Comparison of ENCODE assay signal across 8 cellular contexts in the genomic region with DNA sequence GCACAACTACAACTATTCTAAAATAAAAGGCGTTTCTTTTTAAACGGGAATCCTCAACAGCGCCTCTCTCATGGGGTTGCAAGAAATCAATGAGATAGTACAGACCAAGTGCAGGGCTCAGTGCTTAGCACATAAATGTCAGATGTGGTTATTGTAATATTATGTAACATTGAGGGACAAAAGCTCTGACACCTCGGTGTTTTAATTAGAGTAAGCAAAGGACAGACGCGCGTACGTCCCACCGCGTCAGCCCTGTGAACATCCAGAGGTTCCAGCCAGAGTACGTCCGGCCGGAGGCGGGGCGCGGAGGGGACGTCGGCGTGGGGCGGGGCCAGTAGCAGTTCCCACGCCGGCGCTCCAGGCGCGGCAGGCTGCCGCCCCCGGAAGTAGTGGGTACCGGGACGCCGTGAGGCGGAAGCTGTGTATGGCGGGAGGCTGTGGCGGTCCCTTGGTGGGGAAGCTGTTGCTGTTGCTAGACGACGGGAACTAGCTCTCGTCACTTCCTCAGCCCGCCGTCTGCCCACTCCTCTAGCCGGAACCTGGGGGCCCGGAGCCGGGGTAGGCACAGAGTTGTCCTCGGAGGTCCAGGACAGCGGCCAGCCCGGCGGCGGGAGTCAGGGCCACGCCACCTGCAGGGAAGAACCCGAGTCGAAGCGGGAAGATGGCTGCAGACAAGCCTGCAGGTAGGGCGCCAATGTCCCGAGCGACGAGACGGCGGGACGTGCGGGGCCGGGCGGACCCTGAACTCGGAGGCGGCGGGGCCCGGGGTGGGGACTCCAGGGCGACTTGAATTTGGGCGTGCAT. TPM values are rescaled to one million over a fixed set of nuclear protein-coding genes. Genes with fewer than 3 reads are reported as not detected.
DNase-seq lines count a peak whose midpoint lies in the region; ATAC-seq and TF ChIP-seq lines count a peak whose summit lies in the region.

A gene with protein sequence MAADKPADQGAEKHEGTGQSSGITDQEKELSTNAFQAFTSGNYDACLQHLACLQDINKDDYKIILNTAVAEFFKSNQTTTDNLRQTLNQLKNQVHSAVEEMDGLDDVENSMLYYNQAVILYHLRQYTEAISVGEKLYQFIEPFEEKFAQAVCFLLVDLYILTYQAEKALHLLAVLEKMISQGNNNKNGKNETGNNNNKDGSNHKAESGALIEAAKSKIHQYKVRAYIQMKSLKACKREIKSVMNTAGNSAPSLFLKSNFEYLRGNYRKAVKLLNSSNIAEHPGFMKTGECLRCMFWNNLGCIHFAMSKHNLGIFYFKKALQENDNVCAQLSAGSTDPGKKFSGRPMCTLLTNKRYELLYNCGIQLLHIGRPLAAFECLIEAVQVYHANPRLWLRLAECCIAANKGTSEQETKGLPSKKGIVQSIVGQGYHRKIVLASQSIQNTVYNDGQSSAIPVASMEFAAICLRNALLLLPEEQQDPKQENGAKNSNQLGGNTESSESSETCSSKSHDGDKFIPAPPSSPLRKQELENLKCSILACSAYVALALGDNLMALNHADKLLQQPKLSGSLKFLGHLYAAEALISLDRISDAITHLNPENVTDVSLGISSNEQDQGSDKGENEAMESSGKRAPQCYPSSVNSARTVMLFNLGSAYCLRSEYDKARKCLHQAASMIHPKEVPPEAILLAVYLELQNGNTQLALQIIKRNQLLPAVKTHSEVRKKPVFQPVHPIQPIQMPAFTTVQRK (plus strand): TSS at position 389 of the 804 bp plus-strand sequence. CDS start 273 bp downstream, at position 662.

- H4K20me1 ChIP-seq in Loucy (ENCODE audit: insufficient read depth, low read length, poor library complexity, severe bottlenecking), result peaks cover 16% of the 10 kb centered on the region

- H3K4me1 ChIP-seq in ES-I3 (ENCODE audit: insufficient read depth, low read length) (peaks cover 6% of the 10 kb centered on the region), Loucy (ENCODE audit: insufficient read depth, low read length, poor library complexity, severe bottlenecking) (peaks cover 21% of the 10 kb centered on the region)

- H3K27ac Mint-ChIP-seq in natural killer cell, result peak within 1 kb of the TSS; percentile 93 to 95

- H3K4me3 Mint-ChIP-seq in natural killer cell, result peak within 1 kb of the TSS; percentile 97

- H3K27me3 Mint-ChIP-seq in natural killer cell (ENCODE audit: low read depth in 2 of 2), result peaks cover 4 to 8% of the 10 kb centered on the region in 2 donors

- intact Hi-C loops in natural killer cell (cut with micrococcal nuclease), result loop anchor here (1.0 to 10.0 kb wide), 5 partner anchors 114 to 1150 kb away; a partner anchor contains a TSS

- H3K79me2 ChIP-seq in Loucy (ENCODE audit: insufficient read depth, low read length), result peaks cover 47% of the 10 kb centered on the region

- no peaks in the 10 kb centered on the region for H3K9me3 Mint-ChIP-seq in natural killer cell

- H3K9me3 ChIP-seq in ES-I3 (ENCODE audit: control insufficient read depth, insufficient read depth, low read length), result no peaks in the 10 kb centered on the region
- H3K9me3 ChIP-seq in Loucy (ENCODE audit: insufficient read depth, low read depth, low read length), result no peaks in the 10 kb centered on the region

- TF ChIP-seq POLR2A in Raji (IDR thresholded peaks at IDR 0.05; ENCODE audit: insufficient read depth, low read depth, low read length), result peak; percentile 88

- H3K36me3 Mint-ChIP-seq in natural killer cell, result no peaks in the 10 kb centered on the region

- DNase-seq in H7 (peak; percentile 95), fibroblast of peridontal ligament (ENCODE audit: extremely low read depth) (peak; percentile 81), natural killer cell (peak; percentile 94)
- peak; percentile 93 for DNase-seq in activated T-helper 9 cell treated with anti-CD3 and anti-CD28 coated beads, Interleukin-2, amount 50 U/mL, for 16 hours (ENCODE audit: low read depth)
- DNase-seq in stimulated activated naive CD4-positive, alpha-beta T cell treated with Interleukin-2 at 50 U/mL for 16 hours (lab: John Stamatoyannopoulos, UW), result peak; percentile 97

- H3K27me3 ChIP-seq in H7 (ENCODE audit: control insufficient read depth, insufficient read depth, low read length) (no peaks in the 10 kb centered on the region), Loucy (ENCODE audit: insufficient read depth, low read length, poor library complexity, severe bottlenecking) (no peaks in the 10 kb centered on the region)

- no peaks in the 10 kb centered on the region for H3F3A ChIP-seq in Loucy (ENCODE audit: low read depth)

- H3K4me3 ChIP-seq in H7 (ENCODE audit: insufficient read depth, low read depth, low read length) (peak within 1 kb of the TSS; percentile 87), Loucy (ENCODE audit: low read length, poor library complexity, severe bottlenecking) (peak within 1 kb of the TSS; percentile 94)

- no peaks in the 10 kb centered on the region for H3K36me3 ChIP-seq in ES-I3 (ENCODE audit: insufficient read depth, low read length)
- H3K36me3 ChIP-seq in H7 (replicated peaks; ENCODE audit: control insufficient read depth, insufficient read depth, low read length), result no peaks in the 10 kb centered on the region
- H3K36me3 ChIP-seq in Loucy (ENCODE audit: insufficient read depth, low read length), result no peaks in the 10 kb centered on the region

- H3K9ac ChIP-seq in ES-I3 (ENCODE audit: low read depth, low read length) (peak within 1 kb of the TSS; percentile 78), Loucy (ENCODE audit: low read depth, low read length, poor library complexity, severe bottlenecking) (peak within 1 kb of the TSS; percentile 87)

- no peaks in the 10 kb centered on the region for H3K9me2 ChIP-seq in Loucy (replicated peaks; ENCODE audit: low read depth, low read length)

- H3K4me2 ChIP-seq in Loucy (ENCODE audit: low read depth, low read length, poor library complexity, severe bottlenecking), result peak within 1 kb of the TSS; percentile 83

- TF ChIP-seq CTCF in Loucy (conservative IDR thresholded peaks at IDR 0.05; ENCODE audit: low read length) (no peak; the same call in 1 of the 2 replicates), natural killer cell (IDR thresholded peaks at IDR 0.05) (no peak)

- peak; percentile 92 to 98 (median 94) for ATAC-seq in natural killer cell

- peak within 1 kb of the TSS; percentile 93 for H2AFZ ChIP-seq in Loucy (ENCODE audit: low read length)

- peaks cover 31 to 43% of the 10 kb centered on the region in 2 donors for H3K4me1 Mint-ChIP-seq in natural killer cell

RNA-seq across cellular contexts. Expression of the gene that starts here (rescaled TPM):
- total RNA-seq in H7 (2014; rRNA removed; shearing (Covaris generic)), result 29.0 and 35.7 TPM in 2 replicates
- total RNA-seq in natural killer cell, result 10 to 100 TPM; 47.1 to 54.3 (median 53.8) TPM

Comparison
In these comparisons a context has a peak if more than half of its experiments do, and no peak if none do; other contexts are left out.
1. Peak in every context shown above with its lines: DNase-seq, ATAC-seq and H3K4me3 ChIP-seq.